ENCODE assay signal across 8 cellular contexts in genomic region chr10:132363921-132364593, GRCh38. TPM values are rescaled to one million over a fixed set of nuclear protein-coding genes. Genes with fewer than 3 reads are reported as not detected.
A peak's percentile ranks its signal among the peaks of the same experiment; 100 is the strongest.
DNase-seq lines count a peak whose midpoint lies in the region; ATAC-seq and TF ChIP-seq lines count a peak whose summit lies in the region.

No MANE protein-coding gene starts in this region.

- no peaks in the 10 kb centered on the region for H3K9me3 ChIP-seq in breast epithelium

- intact Hi-C loops in cardiac septum (cut with DNase I) = no loop called here
- intact Hi-C loops in breast epithelium (cut with DNase I; ENCODE audit: low total_unique reads) = no loop called here

- H3K27ac ChIP-seq in breast epithelium = no peak overlapping the region

- H3K27me3 Mint-ChIP-seq in activated T-cell treated with anti-CD3 and anti-CD28 coated beads, Interleukin-2, amount 50 U/mL, for 4 hours (ENCODE audit: low read depth) = no peaks in the 10 kb centered on the region
- no peaks in the 10 kb centered on the region for H3K27me3 Mint-ChIP-seq in stimulated activated naive B cell treated with anti-CD40 and anti-IgM and Interleukin-4, amounts not matched to agents 10 μg/mL and 1 μg/mL and 100 μg/mL, for 72 hours

- no peaks in the 10 kb centered on the region for H3K4me1 Mint-ChIP-seq in activated T-cell treated with anti-CD3 and anti-CD28 coated beads, Interleukin-2, amount 50 U/mL, for 4 hours (ENCODE audit: low read depth)
- peaks cover 2 to 11% of the 10 kb centered on the region in 2 donors for H3K4me1 Mint-ChIP-seq in stimulated activated naive B cell treated with anti-CD40 and anti-IgM and Interleukin-4, amounts not matched to agents 10 μg/mL and 1 μg/mL and 100 μg/mL, for 72 hours

- TF ChIP-seq POLR2A in breast epithelium (IDR thresholded peaks at IDR 0.05) = no peak

- no peaks in the 10 kb centered on the region for H3K36me3 ChIP-seq in breast epithelium

- DNase-seq in activated T-cell treated with anti-CD3 and anti-CD28 coated beads, Interleukin-2, amount 50 U/mL, for 1 hour = peak; percentile 4
- DNase-seq in activated T-cell treated with anti-CD3 and anti-CD28 coated beads, Interleukin-2, amount 50 U/mL, for 48 hours = no peak
- DNase-seq in activated T-cell treated with anti-CD3 and anti-CD28 coated beads, Interleukin-2, amount 50 U/mL, for 4 hours = no peak
- DNase-seq in cardiac septum (ENCODE audit: low spot score) (peak; percentile 24), breast epithelium (ENCODE audit: low spot score in 2 of 2) (no peak), NCI-H446 treated with DMSO at 0.1 percent for 48 hours (lab: John Stamatoyannopoulos, UW) (no peak)
- DNase-seq in stimulated activated naive B cell treated with anti-CD40 and anti-IgM and Interleukin-4, amounts not matched to agents 10 μg/mL and 1 μg/mL and 100 μg/mL, for 72 hours = no peak

- peaks cover 17% of the 10 kb centered on the region for H3K36me3 Mint-ChIP-seq in activated T-cell treated with anti-CD3 and anti-CD28 coated beads, Interleukin-2, amount 50 U/mL, for 4 hours (ENCODE audit: insufficient read depth)
- peaks cover 30 to 40% of the 10 kb centered on the region in 2 donors for H3K36me3 Mint-ChIP-seq in stimulated activated naive B cell treated with anti-CD40 and anti-IgM and Interleukin-4, amounts not matched to agents 10 μg/mL and 1 μg/mL and 100 μg/mL, for 72 hours

- TF ChIP-seq CTCF in breast epithelium (IDR thresholded peaks at IDR 0.05) = no peak

- no peaks in the 10 kb centered on the region for H3K4me1 ChIP-seq in breast epithelium

- no peak overlapping the region for H3K4me3 Mint-ChIP-seq in activated T-cell treated with anti-CD3 and anti-CD28 coated beads, Interleukin-2, amount 50 U/mL, for 4 hours
- H3K4me3 Mint-ChIP-seq in stimulated activated naive B cell treated with anti-CD40 and anti-IgM and Interleukin-4, amounts not matched to agents 10 μg/mL and 1 μg/mL and 100 μg/mL, for 72 hours = no peak overlapping the region

- no peak overlapping the region for H3K27ac Mint-ChIP-seq in stimulated activated naive B cell treated with anti-CD40 and anti-IgM and Interleukin-4, amounts not matched to agents 10 μg/mL and 1 μg/mL and 100 μg/mL, for 72 hours

- no peaks in the 10 kb centered on the region for H3K9me3 Mint-ChIP-seq in activated T-cell treated with anti-CD3 and anti-CD28 coated beads, Interleukin-2, amount 50 U/mL, for 4 hours
- H3K9me3 Mint-ChIP-seq in stimulated activated naive B cell treated with anti-CD40 and anti-IgM and Interleukin-4, amounts not matched to agents 10 μg/mL and 1 μg/mL and 100 μg/mL, for 72 hours = peaks cover 0 to 4% of the 10 kb centered on the region in 2 donors

- peak; percentile 43 to 48 for ATAC-seq in activated T-cell treated with anti-CD3 and anti-CD28 coated beads, Interleukin-2, amount 50 U/mL, for 4 hours
- peak; percentile 34 to 49 for ATAC-seq in stimulated activated naive B cell treated with anti-CD40 and anti-IgM and Interleukin-4, amounts not matched to agents 10 μg/mL and 1 μg/mL and 100 μg/mL, for 72 hours (replicated peaks)
- ATAC-seq in HG02763 (IDR thresholded peaks at IDR 0.05; ENCODE audit: unreplicated experiment) = no peak

- H3K27me3 ChIP-seq in breast epithelium = no peaks in the 10 kb centered on the region

- no peak overlapping the region for H3K4me3 ChIP-seq in breast epithelium

RNA-seq across cellular contexts. Expression of gene LRRC27, which starts 32.1 kb away (rescaled TPM):
- total RNA-seq in activated T-cell treated with anti-CD3 and anti-CD28 coated beads, Interleukin-2, amount 50 U/mL, for 4 hours = 1 to 10 TPM in 2 of 3 donors, under 1 TPM in 1; 0.89 to 2.0 (median 1.1) TPM
- 3.8 TPM for total RNA-seq in cardiac septum
- 10 to 100 TPM in 1 of 3 donors, 1 to 10 TPM in 2; 6.2 to 19.3 (median 8.2) TPM for total RNA-seq in breast epithelium

RNA-seq across cellular contexts. Expression of gene PWWP2B, which starts 32.9 kb away (rescaled TPM):
- total RNA-seq in activated T-cell treated with anti-CD3 and anti-CD28 coated beads, Interleukin-2, amount 50 U/mL, for 4 hours = 1 to 10 TPM; 3.3 to 4.3 (median 4.1) TPM
- total RNA-seq in cardiac septum = 14.3 TPM
- 10 to 100 TPM; 10.7 to 15.5 (median 13.4) TPM for total RNA-seq in breast epithelium

RNA-seq across cellular contexts. Expression of gene STK32C, which starts 56.3 kb away (rescaled TPM):
- total RNA-seq in activated T-cell treated with anti-CD3 and anti-CD28 coated beads, Interleukin-2, amount 50 U/mL, for 4 hours = 10 to 100 TPM; 14.8 to 18.0 (median 15.3) TPM
- total RNA-seq in cardiac septum (5.9 TPM), breast epithelium (10 to 100 TPM in 2 of 3 donors, 1 to 10 TPM in 1; 5.6 to 12.8 (median 11.7) TPM)

Comparison
In these comparisons a context has a peak if more than half of its experiments do, and no peak if none do; other contexts are left out.
1. DNase-seq: peak in activated T-cell treated with anti-CD3 and anti-CD28 coated beads, Interleukin-2, amount 50 U/mL, for 1 hour (single experiment) and cardiac septum (single experiment); none in activated T-cell treated with anti-CD3 and anti-CD28 coated beads, Interleukin-2, amount 50 U/mL, for 48 hours (0 of 2), activated T-cell treated with anti-CD3 and anti-CD28 coated beads, Interleukin-2, amount 50 U/mL, for 4 hours (single experiment), stimulated activated naive B cell treated with anti-CD40 and anti-IgM and Interleukin-4, amounts not matched to agents 10 μg/mL and 1 μg/mL and 100 μg/mL, for 72 hours (single experiment), breast epithelium (0 of 2) and NCI-H446 treated with DMSO at 0.1 percent for 48 hours (single experiment).